ENCODE assay signal across 2 cellular contexts in the genomic region with DNA sequence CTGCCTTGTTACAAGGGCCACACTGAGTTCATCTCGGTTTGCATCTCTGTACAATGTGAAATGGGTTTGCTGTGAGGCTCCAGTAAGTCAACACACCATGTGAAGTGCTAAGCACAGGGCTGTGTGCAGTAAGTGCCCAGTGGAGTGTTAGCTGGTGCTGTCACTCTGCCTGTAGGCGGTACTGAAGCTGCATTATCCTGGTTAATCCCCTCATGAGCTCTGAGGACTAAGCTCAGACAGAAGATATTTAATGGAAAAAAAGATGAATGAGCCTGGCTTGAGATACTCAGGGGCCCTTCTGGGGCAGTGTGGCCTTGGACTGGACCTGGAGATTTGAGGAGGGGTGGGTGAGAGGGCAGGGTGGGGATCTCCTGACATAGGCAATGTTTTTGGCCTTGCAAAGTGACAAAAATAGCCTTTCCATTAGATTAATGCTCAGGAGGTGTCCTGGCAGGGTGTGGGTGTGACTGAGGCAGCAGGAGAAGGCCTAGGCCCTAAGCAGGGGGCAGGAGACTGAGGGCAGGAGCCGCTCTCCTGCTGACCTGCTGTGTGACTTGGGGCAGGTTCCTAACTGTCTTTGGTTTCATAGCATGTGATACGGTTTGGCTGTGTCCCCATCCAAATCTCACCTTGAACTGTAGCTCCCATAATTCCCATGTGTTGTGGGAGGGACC.
TF ChIP-seq lines count a peak whose summit lies in the region.

No MANE protein-coding gene starts in this region.

TF ChIP-seq in SK-N-SH, 30 proteins besides CTCF, POLR2A, EP300 and RAD21 (continued from another document):
- no peak for TF ChIP-seq SMC3 (IDR thresholded peaks at IDR 0.05; ENCODE audit: low read depth, low read length)

TF ChIP-seq in SK-N-SH treated with all-trans-retinoic acid at 6 μM for 48 hours, 23 proteins besides CTCF, POLR2A, EP300 and RAD21 (continued from another document):
- TF ChIP-seq, protein P1, sequence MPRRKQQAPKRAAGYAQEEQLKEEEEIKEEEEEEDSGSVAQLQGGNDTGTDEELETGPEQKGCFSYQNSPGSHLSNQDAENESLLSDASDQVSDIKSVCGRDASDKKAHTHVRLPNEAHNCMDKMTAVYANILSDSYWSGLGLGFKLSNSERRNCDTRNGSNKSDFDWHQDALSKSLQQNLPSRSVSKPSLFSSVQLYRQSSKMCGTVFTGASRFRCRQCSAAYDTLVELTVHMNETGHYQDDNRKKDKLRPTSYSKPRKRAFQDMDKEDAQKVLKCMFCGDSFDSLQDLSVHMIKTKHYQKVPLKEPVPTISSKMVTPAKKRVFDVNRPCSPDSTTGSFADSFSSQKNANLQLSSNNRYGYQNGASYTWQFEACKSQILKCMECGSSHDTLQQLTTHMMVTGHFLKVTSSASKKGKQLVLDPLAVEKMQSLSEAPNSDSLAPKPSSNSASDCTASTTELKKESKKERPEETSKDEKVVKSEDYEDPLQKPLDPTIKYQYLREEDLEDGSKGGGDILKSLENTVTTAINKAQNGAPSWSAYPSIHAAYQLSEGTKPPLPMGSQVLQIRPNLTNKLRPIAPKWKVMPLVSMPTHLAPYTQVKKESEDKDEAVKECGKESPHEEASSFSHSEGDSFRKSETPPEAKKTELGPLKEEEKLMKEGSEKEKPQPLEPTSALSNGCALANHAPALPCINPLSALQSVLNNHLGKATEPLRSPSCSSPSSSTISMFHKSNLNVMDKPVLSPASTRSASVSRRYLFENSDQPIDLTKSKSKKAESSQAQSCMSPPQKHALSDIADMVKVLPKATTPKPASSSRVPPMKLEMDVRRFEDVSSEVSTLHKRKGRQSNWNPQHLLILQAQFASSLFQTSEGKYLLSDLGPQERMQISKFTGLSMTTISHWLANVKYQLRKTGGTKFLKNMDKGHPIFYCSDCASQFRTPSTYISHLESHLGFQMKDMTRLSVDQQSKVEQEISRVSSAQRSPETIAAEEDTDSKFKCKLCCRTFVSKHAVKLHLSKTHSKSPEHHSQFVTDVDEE (CRISPR knock-in tag; IDR thresholded peaks at IDR 0.05), result no peak
- TF ChIP-seq ZC3H10 (CRISPR knock-in tag; IDR thresholded peaks at IDR 0.05) (no peak), GLIS3 (CRISPR knock-in tag; IDR thresholded peaks at IDR 0.05) (no peak), OSR1 (CRISPR knock-in tag; IDR thresholded peaks at IDR 0.05) (no peak), PPARA (CRISPR knock-in tag; IDR thresholded peaks at IDR 0.05; ENCODE audit: borderline replicate concordance) (no peak), RARB (CRISPR knock-in tag; IDR thresholded peaks at IDR 0.05) (no peak), ZNF565 (CRISPR knock-in tag; conservative IDR thresholded peaks at IDR 0.05; ENCODE audit: low read depth) (no peak), ARNTL (CRISPR knock-in tag; IDR thresholded peaks at IDR 0.05; ENCODE audit: borderline replicate concordance, low read depth) (no peak), ZFP3 (CRISPR knock-in tag; IDR thresholded peaks at IDR 0.05) (no peak), TCF4 (CRISPR knock-in tag; IDR thresholded peaks at IDR 0.05; ENCODE audit: borderline replicate concordance) (no peak), SNAI2 (CRISPR knock-in tag; IDR thresholded peaks at IDR 0.05) (no peak), ESRRG (CRISPR knock-in tag; IDR thresholded peaks at IDR 0.05) (no peak), ZFP30 (CRISPR knock-in tag; IDR thresholded peaks at IDR 0.05) (no peak), ISL1 (CRISPR knock-in tag; IDR thresholded peaks at IDR 0.05) (no peak)
- TF ChIP-seq, protein P2, sequence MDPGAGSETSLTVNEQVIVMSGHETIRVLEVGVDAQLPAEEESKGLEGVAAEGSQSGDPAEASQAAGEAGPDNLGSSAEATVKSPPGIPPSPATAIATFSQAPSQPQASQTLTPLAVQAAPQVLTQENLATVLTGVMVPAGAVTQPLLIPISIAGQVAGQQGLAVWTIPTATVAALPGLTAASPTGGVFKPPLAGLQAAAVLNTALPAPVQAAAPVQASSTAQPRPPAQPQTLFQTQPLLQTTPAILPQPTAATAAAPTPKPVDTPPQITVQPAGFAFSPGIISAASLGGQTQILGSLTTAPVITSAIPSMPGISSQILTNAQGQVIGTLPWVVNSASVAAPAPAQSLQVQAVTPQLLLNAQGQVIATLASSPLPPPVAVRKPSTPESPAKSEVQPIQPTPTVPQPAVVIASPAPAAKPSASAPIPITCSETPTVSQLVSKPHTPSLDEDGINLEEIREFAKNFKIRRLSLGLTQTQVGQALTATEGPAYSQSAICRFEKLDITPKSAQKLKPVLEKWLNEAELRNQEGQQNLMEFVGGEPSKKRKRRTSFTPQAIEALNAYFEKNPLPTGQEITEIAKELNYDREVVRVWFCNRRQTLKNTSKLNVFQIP (CRISPR knock-in tag; IDR thresholded peaks at IDR 0.05; ENCODE audit: borderline replicate concordance, low read depth), result no peak
- TF ChIP-seq, protein P3, sequence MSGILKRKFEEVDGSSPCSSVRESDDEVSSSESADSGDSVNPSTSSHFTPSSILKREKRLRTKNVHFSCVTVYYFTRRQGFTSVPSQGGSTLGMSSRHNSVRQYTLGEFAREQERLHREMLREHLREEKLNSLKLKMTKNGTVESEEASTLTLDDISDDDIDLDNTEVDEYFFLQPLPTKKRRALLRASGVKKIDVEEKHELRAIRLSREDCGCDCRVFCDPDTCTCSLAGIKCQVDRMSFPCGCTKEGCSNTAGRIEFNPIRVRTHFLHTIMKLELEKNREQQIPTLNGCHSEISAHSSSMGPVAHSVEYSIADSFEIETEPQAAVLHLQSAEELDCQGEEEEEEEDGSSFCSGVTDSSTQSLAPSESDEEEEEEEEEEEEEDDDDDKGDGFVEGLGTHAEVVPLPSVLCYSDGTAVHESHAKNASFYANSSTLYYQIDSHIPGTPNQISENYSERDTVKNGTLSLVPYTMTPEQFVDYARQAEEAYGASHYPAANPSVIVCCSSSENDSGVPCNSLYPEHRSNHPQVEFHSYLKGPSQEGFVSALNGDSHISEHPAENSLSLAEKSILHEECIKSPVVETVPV (CRISPR knock-in tag; IDR thresholded peaks at IDR 0.05), result no peak
- TF ChIP-seq, protein P4, sequence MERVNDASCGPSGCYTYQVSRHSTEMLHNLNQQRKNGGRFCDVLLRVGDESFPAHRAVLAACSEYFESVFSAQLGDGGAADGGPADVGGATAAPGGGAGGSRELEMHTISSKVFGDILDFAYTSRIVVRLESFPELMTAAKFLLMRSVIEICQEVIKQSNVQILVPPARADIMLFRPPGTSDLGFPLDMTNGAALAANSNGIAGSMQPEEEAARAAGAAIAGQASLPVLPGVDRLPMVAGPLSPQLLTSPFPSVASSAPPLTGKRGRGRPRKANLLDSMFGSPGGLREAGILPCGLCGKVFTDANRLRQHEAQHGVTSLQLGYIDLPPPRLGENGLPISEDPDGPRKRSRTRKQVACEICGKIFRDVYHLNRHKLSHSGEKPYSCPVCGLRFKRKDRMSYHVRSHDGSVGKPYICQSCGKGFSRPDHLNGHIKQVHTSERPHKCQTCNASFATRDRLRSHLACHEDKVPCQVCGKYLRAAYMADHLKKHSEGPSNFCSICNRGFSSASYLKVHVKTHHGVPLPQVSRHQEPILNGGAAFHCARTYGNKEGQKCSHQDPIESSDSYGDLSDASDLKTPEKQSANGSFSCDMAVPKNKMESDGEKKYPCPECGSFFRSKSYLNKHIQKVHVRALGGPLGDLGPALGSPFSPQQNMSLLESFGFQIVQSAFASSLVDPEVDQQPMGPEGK (CRISPR knock-in tag; IDR thresholded peaks at IDR 0.05; ENCODE audit: borderline replicate concordance), result no peak
